1 cellular context compared by ENCODE assay signal in the genomic region with DNA sequence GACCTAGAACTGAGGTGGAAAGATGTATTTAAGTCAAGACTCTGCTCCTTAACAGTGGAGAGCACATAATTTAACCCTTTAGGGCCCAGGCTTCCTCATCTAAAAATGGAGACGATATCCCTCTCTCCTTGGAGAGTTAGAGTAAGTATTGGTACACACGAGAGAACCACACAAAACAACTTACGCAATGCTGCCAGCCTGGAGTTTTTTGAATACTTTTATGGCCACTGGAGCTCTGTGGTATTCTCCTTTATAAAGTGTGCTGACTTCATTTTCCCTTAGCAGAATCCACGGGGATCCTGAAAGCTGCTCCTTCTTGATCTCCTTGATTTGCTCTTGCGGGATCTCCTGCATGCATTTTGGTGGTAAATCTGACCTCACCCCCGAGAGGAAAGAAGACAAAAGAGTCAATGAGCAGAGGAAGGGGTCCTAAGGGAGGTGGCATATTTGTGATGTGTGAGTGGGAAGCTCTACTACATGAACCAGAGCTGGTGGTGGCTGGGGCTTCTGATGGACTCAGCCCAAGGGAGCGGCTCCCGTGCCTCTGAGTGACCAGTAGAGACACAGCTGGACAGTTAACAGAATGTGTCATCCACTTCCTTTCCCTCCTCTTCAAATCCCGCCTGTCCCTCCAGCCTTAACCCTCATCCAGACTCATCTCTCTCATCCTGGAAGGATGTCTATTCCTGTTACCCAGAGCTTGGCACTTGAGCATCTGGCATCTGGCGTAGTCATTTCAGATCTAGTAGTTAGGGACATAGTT.
TF ChIP-seq lines count a peak whose summit lies in the region.

No MANE protein-coding gene starts in this region.

TF ChIP-seq in IMR-90, 13 proteins besides CTCF, POLR2A, EP300 and RAD21:
- TF ChIP-seq MXI1 (IDR thresholded peaks at IDR 0.05; ENCODE audit: borderline replicate concordance, low read depth, low read length) (no peak), CEBPB (IDR thresholded peaks at IDR 0.05; ENCODE audit: low read depth, low read length) (peak; percentile 77)
TF ChIP-seq in IMR-90: peak in this region for 1.
